In the genomic region with DNA sequence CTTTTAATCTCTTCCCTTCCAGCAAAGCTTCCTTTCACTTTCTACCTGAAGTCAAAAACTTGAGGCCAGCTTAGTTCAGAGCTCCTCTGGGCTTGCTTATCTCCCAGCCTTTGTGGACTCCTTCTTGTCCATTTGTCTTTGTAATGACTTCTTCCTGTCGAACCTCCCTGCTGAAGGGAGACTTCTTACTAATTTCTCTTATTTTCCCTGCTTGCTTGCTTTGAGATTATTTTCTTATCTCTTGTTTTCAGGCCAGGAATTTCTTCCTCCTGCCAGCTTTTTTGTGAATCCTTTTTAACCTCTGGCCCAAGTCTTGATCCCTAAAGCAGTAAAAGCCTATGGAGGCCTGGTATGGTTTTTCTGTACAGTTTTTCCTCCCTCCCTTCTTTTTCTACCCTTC, we compare ENCODE assay signal across 11 cellular contexts.
"Had no signal": no experiment of that assay in that cellular context is flagged by ENCODE, and none has a peak within 500 bp of the region (broad histone marks: within the 10 kb centered on the region; RNA-seq: fewer than 3 reads in every experiment).

No MANE protein-coding gene starts in this region.

- H3K27ac Mint-ChIP-seq: activated T-helper 17 cell treated with anti-CD3 and anti-CD28 coated beads, Interleukin-2, amount 50 U/mL, for 72 hours; dendritic cell treated with granulocyte-macrophage colony-stimulating factor and Interleukin-4, amounts not matched to agents 40 ng/mL and 50 ng/mL, for 4 days; type B pancreatic cell had no signal

- H3K9me3 ChIP-seq: heart left ventricle had no signal

- H3K27ac ChIP-seq: heart left ventricle had no signal

- H3K9me3 Mint-ChIP-seq: activated T-helper 17 cell treated with anti-CD3 and anti-CD28 coated beads, Interleukin-2, amount 50 U/mL, for 72 hours; dendritic cell treated with granulocyte-macrophage colony-stimulating factor and Interleukin-4, amounts not matched to agents 40 ng/mL and 50 ng/mL, for 4 days; type B pancreatic cell had no signal

- H3K27me3 ChIP-seq: heart left ventricle had no signal

- ATAC-seq: activated T-helper 17 cell treated with anti-CD3 and anti-CD28 coated beads, Interleukin-2, amount 50 U/mL, for 72 hours; esophagus mucosa; heart left ventricle had no signal

- H3K4me3 Mint-ChIP-seq: activated T-helper 17 cell treated with anti-CD3 and anti-CD28 coated beads, Interleukin-2, amount 50 U/mL, for 72 hours; dendritic cell treated with granulocyte-macrophage colony-stimulating factor and Interleukin-4, amounts not matched to agents 40 ng/mL and 50 ng/mL, for 4 days; type B pancreatic cell had no signal

- H3K4me3 ChIP-seq: heart left ventricle had no signal

- DNase-seq: activated CD4-positive, CD25-positive, alpha-beta regulatory T cell treated with anti-CD3 and anti-CD28 coated beads, Interleukin-2, amount 50 U/mL, for 72 hours; activated naive CD4-positive, alpha-beta T cell treated with anti-CD3 and anti-CD28 coated beads, Interleukin-2, amount 50 U/mL, for 16 hours; amygdala; cerebellar nuclear complex; heart left ventricle; stimulated activated CD4-positive, alpha-beta T cell treated with anti-CD3 and anti-CD28 coated beads, Interleukin-2, amount 100 ng/mL, for 48 hours; stimulated activated naive CD4-positive, alpha-beta T cell treated with Interleukin-2 at 50 U/mL for 16 hours had no signal

- H3K27me3 Mint-ChIP-seq: activated T-helper 17 cell treated with anti-CD3 and anti-CD28 coated beads, Interleukin-2, amount 50 U/mL, for 72 hours; dendritic cell treated with granulocyte-macrophage colony-stimulating factor and Interleukin-4, amounts not matched to agents 40 ng/mL and 50 ng/mL, for 4 days; type B pancreatic cell had no signal
